In the genomic region with DNA sequence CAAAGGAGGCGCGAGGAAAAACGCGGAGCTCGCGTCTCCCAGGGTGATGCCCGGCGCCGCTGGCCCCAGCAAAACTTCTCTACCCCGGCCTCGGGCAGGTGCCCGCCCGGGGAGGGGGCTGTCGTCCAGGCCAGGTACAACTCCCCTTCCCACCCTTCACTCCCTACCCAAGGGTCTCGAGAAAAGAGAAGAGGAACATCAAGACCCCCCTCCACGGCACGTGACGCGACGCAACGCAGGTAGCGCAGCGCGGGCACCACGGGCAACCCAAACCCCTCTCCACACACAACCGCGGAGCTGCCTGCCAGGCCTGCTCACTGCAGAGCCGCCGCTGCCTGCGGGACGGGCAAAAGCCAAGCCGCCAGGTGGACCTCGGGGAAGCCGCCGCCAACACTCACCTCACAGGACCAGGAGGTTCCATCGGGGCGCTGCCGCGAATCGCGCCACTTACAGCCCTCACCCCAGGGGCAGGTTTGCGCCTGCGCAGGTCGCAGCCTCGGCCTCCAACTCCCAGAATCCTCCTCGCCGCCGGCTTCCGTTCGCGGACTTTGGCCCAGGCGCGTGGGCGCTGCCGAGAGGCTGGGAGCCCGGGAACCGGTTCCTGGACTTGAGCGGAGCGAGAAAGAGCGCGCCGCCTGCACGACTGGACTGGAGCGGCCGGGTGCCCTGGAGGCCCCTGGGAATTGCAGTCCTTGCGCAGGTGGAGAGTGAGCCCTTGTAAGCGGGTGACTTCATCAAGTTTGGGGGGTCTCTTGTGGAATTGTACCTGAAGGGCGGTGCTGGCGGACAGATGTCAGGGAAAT, we compare ENCODE assay signal across 1 cellular context.
TF ChIP-seq lines count a peak whose summit lies in the region.

A gene (minus strand): TSS at position 477 of the 803 bp plus-strand sequence. CDS start 56 bp downstream, at position 421.

TF ChIP-seq in HepG2, 621 proteins besides CTCF, POLR2A, EP300 and RAD21 (continued from another document and continues in another):
- TF ChIP-seq, protein P1, sequence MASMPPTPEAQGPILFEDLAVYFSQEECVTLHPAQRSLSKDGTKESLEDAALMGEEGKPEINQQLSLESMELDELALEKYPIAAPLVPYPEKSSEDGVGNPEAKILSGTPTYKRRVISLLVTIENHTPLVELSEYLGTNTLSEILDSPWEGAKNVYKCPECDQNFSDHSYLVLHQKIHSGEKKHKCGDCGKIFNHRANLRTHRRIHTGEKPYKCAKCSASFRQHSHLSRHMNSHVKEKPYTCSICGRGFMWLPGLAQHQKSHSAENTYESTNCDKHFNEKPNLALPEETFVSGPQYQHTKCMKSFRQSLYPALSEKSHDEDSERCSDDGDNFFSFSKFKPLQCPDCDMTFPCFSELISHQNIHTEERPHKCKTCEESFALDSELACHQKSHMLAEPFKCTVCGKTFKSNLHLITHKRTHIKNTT (CRISPR knock-in tag; IDR thresholded peaks at IDR 0.05): no peak
- TF ChIP-seq, protein P2, sequence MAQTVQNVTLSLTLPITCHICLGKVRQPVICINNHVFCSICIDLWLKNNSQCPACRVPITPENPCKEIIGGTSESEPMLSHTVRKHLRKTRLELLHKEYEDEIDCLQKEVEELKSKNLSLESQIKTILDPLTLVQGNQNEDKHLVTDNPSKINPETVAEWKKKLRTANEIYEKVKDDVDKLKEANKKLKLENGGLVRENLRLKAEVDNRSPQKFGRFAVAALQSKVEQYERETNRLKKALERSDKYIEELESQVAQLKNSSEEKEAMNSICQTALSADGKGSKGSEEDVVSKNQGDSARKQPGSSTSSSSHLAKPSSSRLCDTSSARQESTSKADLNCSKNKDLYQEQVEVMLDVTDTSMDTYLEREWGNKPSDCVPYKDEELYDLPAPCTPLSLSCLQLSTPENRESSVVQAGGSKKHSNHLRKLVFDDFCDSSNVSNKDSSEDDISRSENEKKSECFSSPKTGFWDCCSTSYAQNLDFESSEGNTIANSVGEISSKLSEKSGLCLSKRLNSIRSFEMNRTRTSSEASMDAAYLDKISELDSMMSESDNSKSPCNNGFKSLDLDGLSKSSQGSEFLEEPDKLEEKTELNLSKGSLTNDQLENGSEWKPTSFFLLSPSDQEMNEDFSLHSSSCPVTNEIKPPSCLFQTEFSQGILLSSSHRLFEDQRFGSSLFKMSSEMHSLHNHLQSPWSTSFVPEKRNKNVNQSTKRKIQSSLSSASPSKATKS (CRISPR knock-in tag; IDR thresholded peaks at IDR 0.05): no peak
- TF ChIP-seq GATA4 (IDR thresholded peaks at IDR 0.05; ENCODE audit: borderline replicate concordance, low read depth) (peak; percentile 60; the same call in 1 of the 2 replicates), ZNF782 (CRISPR knock-in tag; IDR thresholded peaks at IDR 0.05; ENCODE audit: borderline replicate concordance) (no peak), MYC (CRISPR knock-in tag; IDR thresholded peaks at IDR 0.05; ENCODE audit: borderline replicate concordance) (peak; percentile 94; the same call in 1 of the 2 replicates), NFKBIZ (CRISPR knock-in tag; IDR thresholded peaks at IDR 0.05) (0 out of 2 replicates have a peak, but pooled peaks have one; percentile 23), GABPB1 (CRISPR knock-in tag; IDR thresholded peaks at IDR 0.05) (peak; percentile 96), ZNF33B (CRISPR knock-in tag; IDR thresholded peaks at IDR 0.05) (no peak), KLF13 (CRISPR knock-in tag; IDR thresholded peaks at IDR 0.05) (no peak), TOE1 (CRISPR knock-in tag; IDR thresholded peaks at IDR 0.05) (no peak), ZMYM2 (CRISPR knock-in tag; IDR thresholded peaks at IDR 0.05) (no peak), ZNF225 (CRISPR knock-in tag; IDR thresholded peaks at IDR 0.05) (peak; percentile 79; the same call in 1 of the 2 replicates), ZNF101 (CRISPR knock-in tag; IDR thresholded peaks at IDR 0.05; ENCODE audit: borderline replicate concordance, low read depth) (no peak), ZMYM3 (CRISPR knock-in tag; IDR thresholded peaks at IDR 0.05) (no peak; the same call in 1 of the 2 replicates), GATAD1 (CRISPR knock-in tag; IDR thresholded peaks at IDR 0.05) (peak; percentile 83), MBD4 (IDR thresholded peaks at IDR 0.05; ENCODE audit: borderline replicate concordance, low read length) (no peak), KMT2A (CRISPR knock-in tag; IDR thresholded peaks at IDR 0.05) (peak; percentile 83), ZNF331 (CRISPR knock-in tag; IDR thresholded peaks at IDR 0.05) (peak; percentile 23; the same call in 1 of the 2 replicates), KDM2A (CRISPR knock-in tag; IDR thresholded peaks at IDR 0.05; ENCODE audit: borderline replicate concordance, low read depth) (peak; percentile 87; the same call in 1 of the 2 replicates)
- TF ChIP-seq, protein P3, sequence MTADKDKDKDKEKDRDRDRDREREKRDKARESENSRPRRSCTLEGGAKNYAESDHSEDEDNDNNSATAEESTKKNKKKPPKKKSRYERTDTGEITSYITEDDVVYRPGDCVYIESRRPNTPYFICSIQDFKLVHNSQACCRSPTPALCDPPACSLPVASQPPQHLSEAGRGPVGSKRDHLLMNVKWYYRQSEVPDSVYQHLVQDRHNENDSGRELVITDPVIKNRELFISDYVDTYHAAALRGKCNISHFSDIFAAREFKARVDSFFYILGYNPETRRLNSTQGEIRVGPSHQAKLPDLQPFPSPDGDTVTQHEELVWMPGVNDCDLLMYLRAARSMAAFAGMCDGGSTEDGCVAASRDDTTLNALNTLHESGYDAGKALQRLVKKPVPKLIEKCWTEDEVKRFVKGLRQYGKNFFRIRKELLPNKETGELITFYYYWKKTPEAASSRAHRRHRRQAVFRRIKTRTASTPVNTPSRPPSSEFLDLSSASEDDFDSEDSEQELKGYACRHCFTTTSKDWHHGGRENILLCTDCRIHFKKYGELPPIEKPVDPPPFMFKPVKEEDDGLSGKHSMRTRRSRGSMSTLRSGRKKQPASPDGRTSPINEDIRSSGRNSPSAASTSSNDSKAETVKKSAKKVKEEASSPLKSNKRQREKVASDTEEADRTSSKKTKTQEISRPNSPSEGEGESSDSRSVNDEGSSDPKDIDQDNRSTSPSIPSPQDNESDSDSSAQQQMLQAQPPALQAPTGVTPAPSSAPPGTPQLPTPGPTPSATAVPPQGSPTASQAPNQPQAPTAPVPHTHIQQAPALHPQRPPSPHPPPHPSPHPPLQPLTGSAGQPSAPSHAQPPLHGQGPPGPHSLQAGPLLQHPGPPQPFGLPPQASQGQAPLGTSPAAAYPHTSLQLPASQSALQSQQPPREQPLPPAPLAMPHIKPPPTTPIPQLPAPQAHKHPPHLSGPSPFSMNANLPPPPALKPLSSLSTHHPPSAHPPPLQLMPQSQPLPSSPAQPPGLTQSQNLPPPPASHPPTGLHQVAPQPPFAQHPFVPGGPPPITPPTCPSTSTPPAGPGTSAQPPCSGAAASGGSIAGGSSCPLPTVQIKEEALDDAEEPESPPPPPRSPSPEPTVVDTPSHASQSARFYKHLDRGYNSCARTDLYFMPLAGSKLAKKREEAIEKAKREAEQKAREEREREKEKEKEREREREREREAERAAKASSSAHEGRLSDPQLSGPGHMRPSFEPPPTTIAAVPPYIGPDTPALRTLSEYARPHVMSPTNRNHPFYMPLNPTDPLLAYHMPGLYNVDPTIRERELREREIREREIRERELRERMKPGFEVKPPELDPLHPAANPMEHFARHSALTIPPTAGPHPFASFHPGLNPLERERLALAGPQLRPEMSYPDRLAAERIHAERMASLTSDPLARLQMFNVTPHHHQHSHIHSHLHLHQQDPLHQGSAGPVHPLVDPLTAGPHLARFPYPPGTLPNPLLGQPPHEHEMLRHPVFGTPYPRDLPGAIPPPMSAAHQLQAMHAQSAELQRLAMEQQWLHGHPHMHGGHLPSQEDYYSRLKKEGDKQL (CRISPR knock-in tag; IDR thresholded peaks at IDR 0.05; ENCODE audit: low read depth): peak; percentile 38; the same call in 1 of the 2 replicates
- TF ChIP-seq, protein P4, sequence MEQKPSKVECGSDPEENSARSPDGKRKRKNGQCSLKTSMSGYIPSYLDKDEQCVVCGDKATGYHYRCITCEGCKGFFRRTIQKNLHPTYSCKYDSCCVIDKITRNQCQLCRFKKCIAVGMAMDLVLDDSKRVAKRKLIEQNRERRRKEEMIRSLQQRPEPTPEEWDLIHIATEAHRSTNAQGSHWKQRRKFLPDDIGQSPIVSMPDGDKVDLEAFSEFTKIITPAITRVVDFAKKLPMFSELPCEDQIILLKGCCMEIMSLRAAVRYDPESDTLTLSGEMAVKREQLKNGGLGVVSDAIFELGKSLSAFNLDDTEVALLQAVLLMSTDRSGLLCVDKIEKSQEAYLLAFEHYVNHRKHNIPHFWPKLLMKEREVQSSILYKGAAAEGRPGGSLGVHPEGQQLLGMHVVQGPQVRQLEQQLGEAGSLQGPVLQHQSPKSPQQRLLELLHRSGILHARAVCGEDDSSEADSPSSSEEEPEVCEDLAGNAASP (CRISPR knock-in tag; IDR thresholded peaks at IDR 0.05; ENCODE audit: borderline replicate concordance): no peak
- TF ChIP-seq, protein P5, sequence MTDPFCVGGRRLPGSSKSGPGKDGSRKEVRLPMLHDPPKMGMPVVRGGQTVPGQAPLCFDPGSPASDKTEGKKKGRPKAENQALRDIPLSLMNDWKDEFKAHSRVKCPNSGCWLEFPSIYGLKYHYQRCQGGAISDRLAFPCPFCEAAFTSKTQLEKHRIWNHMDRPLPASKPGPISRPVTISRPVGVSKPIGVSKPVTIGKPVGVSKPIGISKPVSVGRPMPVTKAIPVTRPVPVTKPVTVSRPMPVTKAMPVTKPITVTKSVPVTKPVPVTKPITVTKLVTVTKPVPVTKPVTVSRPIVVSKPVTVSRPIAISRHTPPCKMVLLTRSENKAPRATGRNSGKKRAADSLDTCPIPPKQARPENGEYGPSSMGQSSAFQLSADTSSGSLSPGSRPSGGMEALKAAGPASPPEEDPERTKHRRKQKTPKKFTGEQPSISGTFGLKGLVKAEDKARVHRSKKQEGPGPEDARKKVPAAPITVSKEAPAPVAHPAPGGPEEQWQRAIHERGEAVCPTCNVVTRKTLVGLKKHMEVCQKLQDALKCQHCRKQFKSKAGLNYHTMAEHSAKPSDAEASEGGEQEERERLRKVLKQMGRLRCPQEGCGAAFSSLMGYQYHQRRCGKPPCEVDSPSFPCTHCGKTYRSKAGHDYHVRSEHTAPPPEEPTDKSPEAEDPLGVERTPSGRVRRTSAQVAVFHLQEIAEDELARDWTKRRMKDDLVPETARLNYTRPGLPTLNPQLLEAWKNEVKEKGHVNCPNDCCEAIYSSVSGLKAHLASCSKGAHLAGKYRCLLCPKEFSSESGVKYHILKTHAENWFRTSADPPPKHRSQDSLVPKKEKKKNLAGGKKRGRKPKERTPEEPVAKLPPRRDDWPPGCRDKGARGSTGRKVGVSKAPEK (CRISPR knock-in tag; IDR thresholded peaks at IDR 0.05; ENCODE audit: borderline replicate concordance): 0 out of 2 replicates have a peak, but pooled peaks have one; percentile 26
- TF ChIP-seq, protein P6, sequence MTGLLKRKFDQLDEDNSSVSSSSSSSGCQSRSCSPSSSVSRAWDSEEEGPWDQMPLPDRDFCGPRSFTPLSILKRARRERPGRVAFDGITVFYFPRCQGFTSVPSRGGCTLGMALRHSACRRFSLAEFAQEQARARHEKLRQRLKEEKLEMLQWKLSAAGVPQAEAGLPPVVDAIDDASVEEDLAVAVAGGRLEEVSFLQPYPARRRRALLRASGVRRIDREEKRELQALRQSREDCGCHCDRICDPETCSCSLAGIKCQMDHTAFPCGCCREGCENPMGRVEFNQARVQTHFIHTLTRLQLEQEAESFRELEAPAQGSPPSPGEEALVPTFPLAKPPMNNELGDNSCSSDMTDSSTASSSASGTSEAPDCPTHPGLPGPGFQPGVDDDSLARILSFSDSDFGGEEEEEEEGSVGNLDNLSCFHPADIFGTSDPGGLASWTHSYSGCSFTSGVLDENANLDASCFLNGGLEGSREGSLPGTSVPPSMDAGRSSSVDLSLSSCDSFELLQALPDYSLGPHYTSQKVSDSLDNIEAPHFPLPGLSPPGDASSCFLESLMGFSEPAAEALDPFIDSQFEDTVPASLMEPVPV (CRISPR knock-in tag; IDR thresholded peaks at IDR 0.05): peak; percentile 92
- TF ChIP-seq, protein P7, sequence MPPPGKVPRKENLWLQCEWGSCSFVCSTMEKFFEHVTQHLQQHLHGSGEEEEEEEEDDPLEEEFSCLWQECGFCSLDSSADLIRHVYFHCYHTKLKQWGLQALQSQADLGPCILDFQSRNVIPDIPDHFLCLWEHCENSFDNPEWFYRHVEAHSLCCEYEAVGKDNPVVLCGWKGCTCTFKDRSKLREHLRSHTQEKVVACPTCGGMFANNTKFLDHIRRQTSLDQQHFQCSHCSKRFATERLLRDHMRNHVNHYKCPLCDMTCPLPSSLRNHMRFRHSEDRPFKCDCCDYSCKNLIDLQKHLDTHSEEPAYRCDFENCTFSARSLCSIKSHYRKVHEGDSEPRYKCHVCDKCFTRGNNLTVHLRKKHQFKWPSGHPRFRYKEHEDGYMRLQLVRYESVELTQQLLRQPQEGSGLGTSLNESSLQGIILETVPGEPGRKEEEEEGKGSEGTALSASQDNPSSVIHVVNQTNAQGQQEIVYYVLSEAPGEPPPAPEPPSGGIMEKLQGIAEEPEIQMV (CRISPR knock-in tag; IDR thresholded peaks at IDR 0.05; ENCODE audit: low read depth): 0 out of 2 replicates have a peak, but pooled peaks have one; percentile 49
- TF ChIP-seq, protein P8, sequence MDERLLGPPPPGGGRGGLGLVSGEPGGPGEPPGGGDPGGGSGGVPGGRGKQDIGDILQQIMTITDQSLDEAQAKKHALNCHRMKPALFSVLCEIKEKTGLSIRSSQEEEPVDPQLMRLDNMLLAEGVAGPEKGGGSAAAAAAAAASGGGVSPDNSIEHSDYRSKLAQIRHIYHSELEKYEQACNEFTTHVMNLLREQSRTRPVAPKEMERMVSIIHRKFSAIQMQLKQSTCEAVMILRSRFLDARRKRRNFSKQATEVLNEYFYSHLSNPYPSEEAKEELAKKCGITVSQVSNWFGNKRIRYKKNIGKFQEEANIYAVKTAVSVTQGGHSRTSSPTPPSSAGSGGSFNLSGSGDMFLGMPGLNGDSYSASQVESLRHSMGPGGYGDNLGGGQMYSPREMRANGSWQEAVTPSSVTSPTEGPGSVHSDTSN (CRISPR knock-in tag; IDR thresholded peaks at IDR 0.05): no peak
- TF ChIP-seq, protein P9, sequence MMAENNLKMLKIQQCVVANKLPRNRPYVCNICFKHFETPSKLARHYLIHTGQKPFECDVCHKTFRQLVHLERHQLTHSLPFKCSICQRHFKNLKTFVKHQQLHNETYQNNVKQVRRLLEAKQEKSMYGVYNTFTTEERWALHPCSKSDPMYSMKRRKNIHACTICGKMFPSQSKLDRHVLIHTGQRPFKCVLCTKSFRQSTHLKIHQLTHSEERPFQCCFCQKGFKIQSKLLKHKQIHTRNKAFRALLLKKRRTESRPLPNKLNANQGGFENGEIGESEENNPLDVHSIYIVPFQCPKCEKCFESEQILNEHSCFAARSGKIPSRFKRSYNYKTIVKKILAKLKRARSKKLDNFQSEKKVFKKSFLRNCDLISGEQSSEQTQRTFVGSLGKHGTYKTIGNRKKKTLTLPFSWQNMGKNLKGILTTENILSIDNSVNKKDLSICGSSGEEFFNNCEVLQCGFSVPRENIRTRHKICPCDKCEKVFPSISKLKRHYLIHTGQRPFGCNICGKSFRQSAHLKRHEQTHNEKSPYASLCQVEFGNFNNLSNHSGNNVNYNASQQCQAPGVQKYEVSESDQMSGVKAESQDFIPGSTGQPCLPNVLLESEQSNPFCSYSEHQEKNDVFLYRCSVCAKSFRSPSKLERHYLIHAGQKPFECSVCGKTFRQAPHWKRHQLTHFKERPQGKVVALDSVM (CRISPR knock-in tag; IDR thresholded peaks at IDR 0.05): peak; percentile 76
- TF ChIP-seq, protein P10, sequence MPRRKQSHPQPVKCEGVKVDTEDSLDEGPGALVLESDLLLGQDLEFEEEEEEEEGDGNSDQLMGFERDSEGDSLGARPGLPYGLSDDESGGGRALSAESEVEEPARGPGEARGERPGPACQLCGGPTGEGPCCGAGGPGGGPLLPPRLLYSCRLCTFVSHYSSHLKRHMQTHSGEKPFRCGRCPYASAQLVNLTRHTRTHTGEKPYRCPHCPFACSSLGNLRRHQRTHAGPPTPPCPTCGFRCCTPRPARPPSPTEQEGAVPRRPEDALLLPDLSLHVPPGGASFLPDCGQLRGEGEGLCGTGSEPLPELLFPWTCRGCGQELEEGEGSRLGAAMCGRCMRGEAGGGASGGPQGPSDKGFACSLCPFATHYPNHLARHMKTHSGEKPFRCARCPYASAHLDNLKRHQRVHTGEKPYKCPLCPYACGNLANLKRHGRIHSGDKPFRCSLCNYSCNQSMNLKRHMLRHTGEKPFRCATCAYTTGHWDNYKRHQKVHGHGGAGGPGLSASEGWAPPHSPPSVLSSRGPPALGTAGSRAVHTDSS (CRISPR knock-in tag; conservative IDR thresholded peaks at IDR 0.05): no peak
